Comparison of ENCODE assay signal across 8 cellular contexts in the genomic region with DNA sequence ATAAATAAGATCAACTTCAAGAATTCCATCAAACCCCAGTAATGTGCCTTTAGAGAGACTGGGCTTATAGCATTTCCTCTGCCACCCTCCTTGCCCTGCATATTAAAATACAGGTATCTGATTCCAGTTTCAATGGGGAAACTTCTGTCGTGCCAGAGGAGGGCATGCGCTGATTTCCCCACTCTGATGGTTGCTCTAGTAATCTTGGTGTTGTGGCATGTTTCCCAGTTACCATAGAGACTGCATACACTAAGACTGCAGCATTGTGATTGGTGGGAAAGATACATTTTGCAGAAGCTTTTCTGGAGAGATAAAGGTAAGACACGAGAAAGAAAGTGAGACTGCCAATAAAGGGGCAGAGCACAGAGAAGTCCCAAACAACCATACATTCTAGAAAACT.
DNase-seq lines count a peak whose midpoint lies in the region; ATAC-seq lines count a peak whose summit lies in the region.

No MANE protein-coding gene starts in this region.

- peak; percentile 93 for ATAC-seq in HG03354 (IDR thresholded peaks at IDR 0.05; ENCODE audit: poor library complexity, severe bottlenecking, unreplicated experiment)
- ATAC-seq in HG02870 (IDR thresholded peaks at IDR 0.05; ENCODE audit: unreplicated experiment): no peak

- DNase-seq in NCI-H748 (lab: John Stamatoyannopoulos, UW; ENCODE audit: unreplicated experiment): peak; percentile 15
- no peak for DNase-seq in NCI-H748 treated with DMSO at 0.1 percent for 48 hours (lab: John Stamatoyannopoulos, UW)
- DNase-seq in cerebellum (ENCODE audit: low spot score): peak; percentile 18
- DNase-seq in myocyte (ENCODE audit: low read depth): peak; percentile 52
- no peak for DNase-seq in RPMI8226
- no peak for DNase-seq in T1000 (lab: John Stamatoyannopoulos, UW)

Comparison
In these comparisons a context has a peak if more than half of its experiments do, and no peak if none do; other contexts are left out.
1. DNase-seq: peak in NCI-H748 (single experiment), cerebellum (single experiment) and myocyte (single experiment); none in NCI-H748 treated with DMSO at 0.1 percent for 48 hours (single experiment), RPMI8226 (single experiment) and T1000 (single experiment).